16 cellular contexts compared by ENCODE assay signal in genomic region chr13:95564948-95565347, GRCh38. TPM values are rescaled to one million over a fixed set of nuclear protein-coding genes. Genes with fewer than 3 reads are reported as not detected.
DNase-seq lines count a peak whose midpoint lies in the region; ATAC-seq, FAIRE-seq and TF ChIP-seq lines count a peak whose summit lies in the region.
"Had no signal": no experiment of that assay in that cellular context is flagged by ENCODE, and none has a peak within 500 bp of the region (broad histone marks: within the 10 kb centered on the region; RNA-seq: fewer than 3 reads in every experiment).

No MANE protein-coding gene starts in this region.

- H3K27me3 ChIP-seq in PC-3 (ENCODE audit: low read length), result no peaks in the 10 kb centered on the region

- no peak overlapping the region for H3K4me2 ChIP-seq in PC-3 (ENCODE audit: low read length)

- DNase-seq in GM04503 (ENCODE audit: low read depth), result peak; percentile 16
- peak; percentile 23 for DNase-seq in PC-3
- peak; percentile 48 for DNase-seq in pulmonary artery endothelial cell (ENCODE audit: low read depth, low spot score)
- DNase-seq in D721Med (ENCODE audit: insufficient read length, low spot score), result no peak
- DNase-seq in NCI-H82 treated with DMSO at 0.1 percent for 48 hours (lab: John Stamatoyannopoulos, UW; ENCODE audit: unreplicated experiment), result no peak
- no peak for DNase-seq in SK-N-DZ (ENCODE audit: low spot score)
- no peak for DNase-seq in activated naive CD4-positive, alpha-beta T cell treated with anti-CD3 and anti-CD28 coated beads, Interleukin-2, amount 50 U/mL, for 16 hours
- DNase-seq: activated CD4-positive, alpha-beta T cell treated with anti-CD3 and anti-CD28 coated beads for 4 hours; DND-41; hippocampal formation; MG63; NCI-H345 had no signal

- intact Hi-C loops in PC-3 (cut with micrococcal nuclease), result loop anchor here (2.0 kb wide), 1 partner anchor 70 kb away; no protein-coding TSS in a partner anchor

- no peak for FAIRE-seq in D721Med (lab: Jason Lieb, UNC)

- CTCF ChIA-PET in PC-3 (lab: Charles Lee), result interaction anchor here (0.7 to 1.6 kb wide), 3 partner anchors 28 to 71 kb away, joined by 3 to 5 read pairs (median 5); no protein-coding TSS in a partner anchor

- no peak overlapping the region for H2AFZ ChIP-seq in PC-3 (ENCODE audit: low read length)

- POLR2A ChIA-PET in PC-3 (lab: Charles Lee; ENCODE audit: unreplicated experiment), result no interaction called here

- no TSS peak for BruUV-seq in PC-3 (replicated peaks; lab: Mats Ljungman, UMichigan)

- no peak overlapping the region for H3K9ac ChIP-seq in PC-3 (ENCODE audit: low read length)

- H3K9me2 ChIP-seq in PC-3 (replicated peaks; ENCODE audit: low read length), result no peaks in the 10 kb centered on the region

- no peak overlapping the region for H3K4me3 ChIP-seq in PC-3 (ENCODE audit: low read length)
- H3K4me3 ChIP-seq: MG63, prostate gland, SJSA1 had no signal

- H3K27ac ChIP-seq in PC-3 (ENCODE audit: low read length), result no peak overlapping the region
- H3K27ac ChIP-seq: prostate gland, SJSA1 had no signal

- H3K9me3 ChIP-seq in PC-3 (ENCODE audit: low read length), result no peaks in the 10 kb centered on the region
- H3K9me3 ChIP-seq: MG63, prostate gland, SJSA1 had no signal

- H3K36me3 ChIP-seq in PC-3 (ENCODE audit: low read depth, low read length), result no peaks in the 10 kb centered on the region
- H3K36me3 ChIP-seq: MG63, prostate gland, SJSA1 had no signal

- H3F3A ChIP-seq in PC-3 (ENCODE audit: low read length, unreplicated experiment), result no peaks in the 10 kb centered on the region

- TF ChIP-seq CTCF in PC-3 (conservative IDR thresholded peaks at IDR 0.05; ENCODE audit: low read depth, low read length) (no peak), D721Med (IDR thresholded peaks at IDR 0.05; ENCODE audit: insufficient read depth, missing control alignments) (no peak)

- peak; percentile 37; the same call in 1 of the 2 replicates for ATAC-seq in PC-3
- peak; percentile 56 for ATAC-seq in esophagus mucosa

- peaks cover 8% of the 10 kb centered on the region; the same call in 1 of the 2 replicates for H3K4me1 ChIP-seq in PC-3 (ENCODE audit: insufficient read depth, low read length)
- H3K4me1 ChIP-seq: prostate gland had no signal

- H3K79me2 ChIP-seq in PC-3 (ENCODE audit: low read length), result no peaks in the 10 kb centered on the region

- no peaks in the 10 kb centered on the region for H4K20me1 ChIP-seq in PC-3 (ENCODE audit: low read length)

RNA-seq across cellular contexts. Expression of gene CLDN10, which starts 12.4 kb away (rescaled TPM):
- total RNA-seq in PC-3 (2014; rRNA removed) (not detected in 2 replicates), esophagus mucosa (0.76 TPM), pulmonary artery endothelial cell (0.28 and 0.40 TPM in 2 replicates)
- polyA plus RNA-seq in SK-N-DZ (2014; cell fraction: cytosol; rRNA removed), result 4.9 and 6.2 TPM in 2 replicates
- polyA plus RNA-seq in SK-N-DZ (2014; cell fraction: nucleus; rRNA removed), result 1.7 and 3.0 TPM in 2 replicates
- total RNA-seq: activated T-helper 2 cell treated with anti-CD3 and anti-CD28 coated beads, Interferon-gamma antibody, Interleukin-2, Interleukin-4, amounts not matched to agents 10 μg/mL and 5 μg/mL and 100 μg/mL, durations not matched to agents 14 hours and 24 hours and 36 hours; SJSA1 had no signal

Comparison
In these comparisons a context has a peak if more than half of its experiments do, and no peak if none do; other contexts are left out.
1. DNase-seq: peak in GM04503 (single experiment), PC-3 (single experiment) and pulmonary artery endothelial cell (single experiment); none in D721Med (single experiment), NCI-H82 treated with DMSO at 0.1 percent for 48 hours (single experiment), SK-N-DZ (single experiment) and activated naive CD4-positive, alpha-beta T cell treated with anti-CD3 and anti-CD28 coated beads, Interleukin-2, amount 50 U/mL, for 16 hours (single experiment).